Comparison of ENCODE assay signal across 29 cellular contexts in genomic region chr2:199583676-199584075, GRCh38.
"Had no signal": no experiment of that assay in that cellular context is flagged by ENCODE, and none has a peak within 500 bp of the region (broad histone marks: within the 10 kb centered on the region; RNA-seq: fewer than 3 reads in every experiment).

No MANE protein-coding gene starts in this region.

- H3K27me3 ChIP-seq: adrenal gland, brain microvascular endothelial cell, gastrocnemius medialis had no signal

- DNase-seq: activated CD4-positive, alpha-beta memory T cell treated with anti-CD3 and anti-CD28 coated beads for 36 hours; activated CD4-positive, alpha-beta T cell treated with anti-CD3 and anti-CD28 coated beads for 36 hours; activated CD4-positive, alpha-beta T cell treated with anti-CD3 and anti-CD28 coated beads, Interleukin-2, amount 10 ng/mL, durations not matched to agents 24 days and 14 days; activated CD4-positive, CD25-positive, alpha-beta regulatory T cell; activated CD4-positive, CD25-positive, alpha-beta regulatory T cell treated with anti-CD3 and anti-CD28 coated beads, Interleukin-2, amount 50 U/mL, for 72 hours; activated CD8-positive, alpha-beta memory T cell treated with anti-CD3 and anti-CD28 coated beads, Interleukin-2, amount 10 ng/mL, durations not matched to agents 7 days and 5 days; activated CD8-positive, alpha-beta memory T cell treated with anti-CD3 and anti-CD28 coated beads, Interleukin-2, amount 50 U/mL, for 4 hours; activated CD8-positive, alpha-beta T cell treated with anti-CD3 and anti-CD28 coated beads, Interleukin-2, amount 10 ng/mL, durations not matched to agents 7 days and 5 days; activated effector memory CD4-positive, alpha-beta T cell treated with anti-CD3 and anti-CD28 coated beads, Interleukin-2, amount 50 U/mL, for 16 hours; activated naive CD4-positive, alpha-beta T cell treated with anti-CD3 and anti-CD28 coated beads for 36 hours; activated naive CD8-positive, alpha-beta T cell treated with anti-CD3 and anti-CD28 coated beads for 36 hours; activated naive CD8-positive, alpha-beta T cell treated with anti-CD3 and anti-CD28 coated beads, Interleukin-2, amount 50 U/mL, for 24 hours; activated T-cell treated with anti-CD3 and anti-CD28 coated beads, Interleukin-2, amount 50 U/mL, for 1 hour; activated T-cell treated with anti-CD3 and anti-CD28 coated beads, Interleukin-2, amount 50 U/mL, for 48 hours; adrenal gland; amygdala; brain microvascular endothelial cell; dorsolateral prefrontal cortex; effector memory CD4-positive, alpha-beta T cell; endodermal cell; foreskin fibroblast; gastrocnemius medialis; glutamatergic neuron; heart left ventricle; hypothalamus had no signal

- H3K27ac ChIP-seq: adrenal gland, brain microvascular endothelial cell, coronary artery, dorsolateral prefrontal cortex, gastrocnemius medialis, heart left ventricle had no signal

- H3K4me3 ChIP-seq: adrenal gland, coronary artery, dorsolateral prefrontal cortex, gastrocnemius medialis, heart left ventricle had no signal

- H3K9me3 ChIP-seq: adrenal gland, gastrocnemius medialis, heart left ventricle had no signal

- H3K36me3 ChIP-seq: adrenal gland, brain microvascular endothelial cell, gastrocnemius medialis, heart left ventricle had no signal

- ATAC-seq: activated CD4-positive, alpha-beta T cell treated with anti-CD3 and anti-CD28 coated beads for 36 hours; activated CD8-positive, alpha-beta memory T cell treated with anti-CD3 and anti-CD28 coated beads, Interleukin-2, amount 10 ng/mL, durations not matched to agents 7 days and 5 days; activated CD8-positive, alpha-beta T cell treated with anti-CD3 and anti-CD28 coated beads, Interleukin-2, amount 10 ng/mL, durations not matched to agents 7 days and 5 days; activated naive CD8-positive, alpha-beta T cell treated with anti-CD3 and anti-CD28 coated beads, Interleukin-2, amount 50 U/mL, for 24 hours; esophagus mucosa; gastrocnemius medialis; heart left ventricle had no signal

- FAIRE-seq: astrocyte, bronchial epithelial cell had no signal
